In the genomic region with DNA sequence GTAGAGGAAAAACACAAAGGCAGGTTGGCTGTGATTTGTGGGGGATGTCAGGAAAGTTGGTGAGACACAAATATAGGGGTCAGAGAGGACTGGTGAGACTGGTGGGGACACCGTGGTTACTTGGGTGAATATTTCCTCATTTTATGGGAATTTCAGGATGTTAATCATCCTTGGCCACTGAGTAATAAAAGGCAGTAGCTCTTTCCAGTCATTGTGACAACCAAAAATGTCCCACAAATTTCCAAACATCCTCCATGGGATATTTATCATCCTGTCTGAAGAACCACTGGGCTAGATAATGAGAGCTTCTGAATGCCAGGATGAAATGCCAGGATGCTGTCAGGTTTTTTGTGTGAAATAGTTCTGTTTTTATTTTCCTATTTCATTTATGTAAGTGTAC, we compare ENCODE assay signal across 30 cellular contexts.
DNase-seq lines count a peak whose midpoint lies in the region; ATAC-seq and TF ChIP-seq lines count a peak whose summit lies in the region.
"Had no signal": no experiment of that assay in that cellular context is flagged by ENCODE, and none has a peak within 500 bp of the region (broad histone marks: within the 10 kb centered on the region; RNA-seq: fewer than 3 reads in every experiment).

No MANE protein-coding gene starts in this region.

- no peaks in the 10 kb centered on the region for H3K9me3 ChIP-seq in MM.1S (replicated peaks; ENCODE audit: insufficient read depth, low read length)
- H3K9me3 ChIP-seq: body of pancreas, heart right ventricle, right atrium auricular region, tibial nerve had no signal

- TF ChIP-seq CTCF in AG10803 (conservative IDR thresholded peaks at IDR 0.05; ENCODE audit: low read length) (no peak), MM.1S (IDR thresholded peaks at IDR 0.05; ENCODE audit: low read length) (no peak)

- H3K4me1 ChIP-seq in MM.1S (ENCODE audit: low read length), result no peaks in the 10 kb centered on the region
- H3K4me1 ChIP-seq: body of pancreas, parathyroid adenoma, right atrium auricular region, spleen had no signal

- H4K20me1 ChIP-seq in MM.1S (ENCODE audit: insufficient read depth, low read length), result no peaks in the 10 kb centered on the region

- H3K9ac ChIP-seq in MM.1S (ENCODE audit: low read length), result no peak overlapping the region
- H3K9ac ChIP-seq: parathyroid adenoma had no signal

- no peaks in the 10 kb centered on the region for H3K36me3 ChIP-seq in MM.1S (replicated peaks; ENCODE audit: insufficient read depth, low read length)
- H3K36me3 ChIP-seq: heart right ventricle, right atrium auricular region, spleen, tibial nerve had no signal

- no peaks in the 10 kb centered on the region for H3K27me3 ChIP-seq in MM.1S (replicated peaks; ENCODE audit: insufficient read depth, low read length)
- H3K27me3 ChIP-seq: body of pancreas, foreskin keratinocyte, heart right ventricle, right atrium auricular region, spleen, tibial nerve had no signal

- no peak overlapping the region for H3K4me3 ChIP-seq in AG10803 (ENCODE audit: low read length)
- no peak overlapping the region for H3K4me3 ChIP-seq in MM.1S (ENCODE audit: low read length)
- H3K4me3 ChIP-seq: body of pancreas, dorsolateral prefrontal cortex, heart right ventricle, K562, lung, right atrium auricular region, SK-N-MC, spleen, tibial nerve had no signal

- no peaks in the 10 kb centered on the region for H3F3A ChIP-seq in MM.1S (ENCODE audit: insufficient read depth, low read length)

- peak; percentile 95 for DNase-seq in AG10803 (ENCODE audit: low read depth)
- DNase-seq in HCEC 1CT, result peak; percentile 57
- DNase-seq in amniotic epithelial cell (ENCODE audit: low read depth), result peak; percentile 50
- peak; percentile 13 to 19 for DNase-seq in lung microvascular endothelial cell (ENCODE audit: low read depth in 2 of 2)
- no peak for DNase-seq in MM.1S
- no peak for DNase-seq in activated gamma-delta T cell (lab: John Stamatoyannopoulos, UW)
- DNase-seq: ACHN; activated CD4-positive, alpha-beta T cell treated with anti-CD3 and anti-CD28 coated beads for 1 hour; activated CD8-positive, alpha-beta T cell treated with anti-CD3 and anti-CD28 coated beads, Interleukin-2, amount 10 ng/mL, durations not matched to agents 7 days and 5 days; activated gamma-delta T cell treated with Interleukin-2 at 50 U/mL for 16 hours; activated T-cell treated with anti-CD3 and anti-CD28 coated beads, Interleukin-2, amount 50 U/mL, for 1 hour; body of pancreas; DND-41; dorsolateral prefrontal cortex; foreskin keratinocyte; H7; heart right ventricle; NCI-H1436 treated with DMSO at 0.1 percent for 48 hours; NCI-H446; NCI-H774; spleen had no signal

- no peaks in the 10 kb centered on the region for H3K79me2 ChIP-seq in MM.1S (ENCODE audit: low read length)
- H3K79me2 ChIP-seq: parathyroid adenoma had no signal

- no peaks in the 10 kb centered on the region for H3K9me2 ChIP-seq in MM.1S (replicated peaks; ENCODE audit: insufficient read depth, low read length)

- ATAC-seq in HG03342 (IDR thresholded peaks at IDR 0.05; ENCODE audit: unreplicated experiment), result no peak
- ATAC-seq in GM21423 (IDR thresholded peaks at IDR 0.05; ENCODE audit: unreplicated experiment), result no peak
- ATAC-seq: activated CD8-positive, alpha-beta T cell treated with anti-CD3 and anti-CD28 coated beads, Interleukin-2, amount 10 ng/mL, durations not matched to agents 7 days and 5 days; body of pancreas; foreskin keratinocyte; heart right ventricle; K562 had no signal

- no peak overlapping the region for H3K27ac ChIP-seq in MM.1S (ENCODE audit: low read length)
- H3K27ac ChIP-seq: body of pancreas, C4-2B, dorsolateral prefrontal cortex, foreskin keratinocyte, parathyroid adenoma, right atrium auricular region, SK-N-MC, spleen, tibial nerve had no signal

- H3K4me2 ChIP-seq in MM.1S (ENCODE audit: low read depth, low read length), result no peak overlapping the region

- no peak overlapping the region for H2AFZ ChIP-seq in MM.1S (ENCODE audit: low read length)
- H2AFZ ChIP-seq: parathyroid adenoma had no signal

Comparison
In these comparisons a context has a peak if more than half of its experiments do, and no peak if none do; other contexts are left out.
1. DNase-seq: peak in AG10803 (single experiment), HCEC 1CT (single experiment), amniotic epithelial cell (single experiment) and lung microvascular endothelial cell (2 of 2); none in MM.1S (single experiment) and activated gamma-delta T cell (single experiment).